ENCODE assay signal across 18 cellular contexts in genomic region chr11:64633555-64634159, GRCh38. TPM values are rescaled to one million over a fixed set of nuclear protein-coding genes. Genes with fewer than 3 reads are reported as not detected.
"Had no signal": no experiment of that assay in that cellular context is flagged by ENCODE, and none has a peak within 500 bp of the region (broad histone marks: within the 10 kb centered on the region; RNA-seq: fewer than 3 reads in every experiment).

No MANE protein-coding gene starts in this region.

- H3K36me3 Mint-ChIP-seq: activated CD4-positive, alpha-beta memory T cell treated with anti-CD3 and anti-CD28 coated beads for 36 hours had no signal

- H3K9ac ChIP-seq: SK-N-SH had no signal

- H3K9me3 Mint-ChIP-seq: activated CD4-positive, alpha-beta memory T cell treated with anti-CD3 and anti-CD28 coated beads for 36 hours; activated T-helper 1 cell treated with anti-CD3 and anti-CD28 coated beads, Interleukin-12 subunit alpha, Interleukin-12 subunit beta, Interleukin-2, Interleukin-4 antibody, amounts not matched to agents 30 ng/mL and 10 ng/mL and 1 ng/mL, durations not matched to agents 14 hours and 24 hours and 36 hours; T-helper 1 cell treated with Interleukin-12 subunit alpha and Interleukin-12 subunit beta and Interleukin-4 antibody, amounts not matched to agents 30 μg/mL and 1 μg/mL, for 36 hours; type B pancreatic cell had no signal

- H3K9me2 ChIP-seq: SK-N-SH had no signal

- H3K27ac Mint-ChIP-seq: activated CD4-positive, alpha-beta memory T cell treated with anti-CD3 and anti-CD28 coated beads for 36 hours; activated T-helper 1 cell treated with anti-CD3 and anti-CD28 coated beads, Interleukin-12 subunit alpha, Interleukin-12 subunit beta, Interleukin-2, Interleukin-4 antibody, amounts not matched to agents 30 ng/mL and 10 ng/mL and 1 ng/mL, durations not matched to agents 14 hours and 24 hours and 36 hours; T-helper 1 cell treated with Interleukin-12 subunit alpha and Interleukin-12 subunit beta and Interleukin-4 antibody, amounts not matched to agents 30 μg/mL and 1 μg/mL, for 36 hours; type B pancreatic cell had no signal

- DNase-seq: activated CD4-positive, alpha-beta memory T cell treated with anti-CD3 and anti-CD28 coated beads for 36 hours; activated naive CD4-positive, alpha-beta T cell; brain microvascular endothelial cell; esophagus squamous epithelium; foreskin fibroblast; left colon; midbrain; SK-N-SH; stimulated activated CD4-positive, alpha-beta T cell treated with anti-CD3 and anti-CD28 coated beads, Interleukin-2, amount 100 ng/mL, for 24 hours; substantia nigra had no signal

- H3K4me3 Mint-ChIP-seq: activated CD4-positive, alpha-beta memory T cell treated with anti-CD3 and anti-CD28 coated beads for 36 hours; activated T-helper 1 cell treated with anti-CD3 and anti-CD28 coated beads, Interleukin-12 subunit alpha, Interleukin-12 subunit beta, Interleukin-2, Interleukin-4 antibody, amounts not matched to agents 30 ng/mL and 10 ng/mL and 1 ng/mL, durations not matched to agents 14 hours and 24 hours and 36 hours; T-helper 1 cell treated with Interleukin-12 subunit alpha and Interleukin-12 subunit beta and Interleukin-4 antibody, amounts not matched to agents 30 μg/mL and 1 μg/mL, for 36 hours; type B pancreatic cell had no signal

- H3K27ac ChIP-seq: brain microvascular endothelial cell, esophagus squamous epithelium had no signal

- H3K4me3 ChIP-seq: esophagus squamous epithelium, lung had no signal

- H3K9me3 ChIP-seq: esophagus squamous epithelium, SK-N-SH had no signal

- H3K4me2 ChIP-seq: SK-N-SH had no signal

- ATAC-seq: left colon, sciatic nerve had no signal

- H3K36me3 ChIP-seq: brain microvascular endothelial cell, esophagus squamous epithelium had no signal

RNA-seq across cellular contexts. Expression of gene SLC22A12, which starts 42.6 kb away (rescaled TPM):
- total RNA-seq: activated CD4-positive, alpha-beta memory T cell treated with anti-CD3 and anti-CD28 coated beads for 36 hours; activated T-helper 1 cell treated with anti-CD3 and anti-CD28 coated beads, Interleukin-12 subunit alpha, Interleukin-12 subunit beta, Interleukin-2, Interleukin-4 antibody, amounts not matched to agents 30 ng/mL and 10 ng/mL and 1 ng/mL, durations not matched to agents 14 hours and 24 hours and 36 hours; cerebellum; esophagus squamous epithelium; left colon; lung; osteoblast; pulmonary artery endothelial cell; sciatic nerve had no signal
- polyA plus RNA-seq: lung, SK-N-SH had no signal
